ENCODE assay signal across 17 cellular contexts in genomic region chr2:223057545-223057944, GRCh38. TPM values are rescaled to one million over a fixed set of nuclear protein-coding genes. Genes with fewer than 3 reads are reported as not detected.
DNase-seq lines count a peak whose midpoint lies in the region; ATAC-seq and TF ChIP-seq lines count a peak whose summit lies in the region.
"Had no signal": no experiment of that assay in that cellular context is flagged by ENCODE, and none has a peak within 500 bp of the region (broad histone marks: within the 10 kb centered on the region; RNA-seq: fewer than 3 reads in every experiment).

No MANE protein-coding gene starts in this region.

- WGBS in esophagus squamous epithelium, 2 donors, result 65 to 67% methylated on average over 3 of the region's 3 CpGs
- WGBS in thyroid gland, 2 donors, result 67 to 82% methylated on average over 3 of the region's 3 CpGs

- H3K4me1 ChIP-seq in esophagus squamous epithelium (peaks cover 0 to 29% (median 5%) of the 10 kb centered on the region in 3 donors), neural progenitor cell (no peaks in the 10 kb centered on the region), thyroid gland (peaks cover 34 to 43% of the 10 kb centered on the region in 2 donors)
- H3K4me1 ChIP-seq: HAP-1 had no signal

- peak overlapping the region; percentile 69 for H3K27ac Mint-ChIP-seq in neural progenitor cell
- H3K27ac Mint-ChIP-seq: activated CD8-positive, alpha-beta memory T cell treated with anti-CD3 and anti-CD28 coated beads, Interleukin-2, amount 10 ng/mL, durations not matched to agents 7 days and 5 days; activated naive CD4-positive, alpha-beta T cell treated with anti-CD3 and anti-CD28 coated beads for 36 hours; CD4-positive, alpha-beta T cell; memory B cell had no signal

- intact Hi-C loops in esophagus squamous epithelium (cut with DNase I), result no loop called here
- intact Hi-C loops in thyroid gland (cut with DNase I), result loop anchor here (10.0 kb wide), 1 partner anchor 73 kb away; no protein-coding TSS in a partner anchor

- no peaks in the 10 kb centered on the region for H3K27me3 Mint-ChIP-seq in neural progenitor cell (ENCODE audit: insufficient read depth, low read depth)
- H3K27me3 Mint-ChIP-seq: activated CD8-positive, alpha-beta memory T cell treated with anti-CD3 and anti-CD28 coated beads, Interleukin-2, amount 10 ng/mL, durations not matched to agents 7 days and 5 days had no signal

- TF ChIP-seq CTCF in esophagus squamous epithelium (IDR thresholded peaks at IDR 0.05), result no peak
- no peak for TF ChIP-seq CTCF in neural progenitor cell (IDR thresholded peaks at IDR 0.05)
- no peak for TF ChIP-seq CTCF in thyroid gland (IDR thresholded peaks at IDR 0.05)

- H3K4me2 ChIP-seq in neural progenitor cell, result no peak overlapping the region

- TF ChIP-seq POLR2A in esophagus squamous epithelium (IDR thresholded peaks at IDR 0.05), result no peak
- no peak for TF ChIP-seq POLR2A in thyroid gland (IDR thresholded peaks at IDR 0.05)

- H3K9me3 Mint-ChIP-seq in neural progenitor cell, result peaks cover 3% of the 10 kb centered on the region
- H3K9me3 Mint-ChIP-seq: activated naive CD4-positive, alpha-beta T cell treated with anti-CD3 and anti-CD28 coated beads for 36 hours; CD4-positive, alpha-beta T cell; memory B cell had no signal

- H3K9me3 ChIP-seq in esophagus squamous epithelium, result no peaks in the 10 kb centered on the region
- H3K9me3 ChIP-seq in neural progenitor cell (ENCODE audit: low read depth), result no peaks in the 10 kb centered on the region
- H3K9me3 ChIP-seq in thyroid gland, result no peaks in the 10 kb centered on the region
- H3K9me3 ChIP-seq: HAP-1 had no signal

- no peaks in the 10 kb centered on the region for H3F3A ChIP-seq in neural progenitor cell (ENCODE audit: low read depth)

- H3K27me3 ChIP-seq in esophagus squamous epithelium (peaks cover 0 to 7% (median 0%) of the 10 kb centered on the region in 4 donors), neural progenitor cell (no peaks in the 10 kb centered on the region), thyroid gland (no peaks in the 10 kb centered on the region)

- H3K36me3 ChIP-seq in esophagus squamous epithelium (no peaks in the 10 kb centered on the region), neural progenitor cell (no peaks in the 10 kb centered on the region), thyroid gland (no peaks in the 10 kb centered on the region)
- H3K36me3 ChIP-seq: HAP-1 had no signal

- ATAC-seq in GM21529 (IDR thresholded peaks at IDR 0.05; ENCODE audit: unreplicated experiment), result no peak
- ATAC-seq: activated CD8-positive, alpha-beta memory T cell treated with anti-CD3 and anti-CD28 coated beads, Interleukin-2, amount 10 ng/mL, durations not matched to agents 7 days and 5 days had no signal

- H3K36me3 Mint-ChIP-seq in neural progenitor cell, result no peaks in the 10 kb centered on the region
- H3K36me3 Mint-ChIP-seq: activated CD8-positive, alpha-beta memory T cell treated with anti-CD3 and anti-CD28 coated beads, Interleukin-2, amount 10 ng/mL, durations not matched to agents 7 days and 5 days; memory B cell had no signal

- peak overlapping the region; percentile 26 for H2AFZ ChIP-seq in neural progenitor cell (replicated peaks)

- no peaks in the 10 kb centered on the region for H3K79me2 ChIP-seq in neural progenitor cell (ENCODE audit: low read depth)

- no peak overlapping the region for H3K4me3 Mint-ChIP-seq in neural progenitor cell
- H3K4me3 Mint-ChIP-seq: activated CD8-positive, alpha-beta memory T cell treated with anti-CD3 and anti-CD28 coated beads, Interleukin-2, amount 10 ng/mL, durations not matched to agents 7 days and 5 days; activated naive CD4-positive, alpha-beta T cell treated with anti-CD3 and anti-CD28 coated beads for 36 hours; CD4-positive, alpha-beta T cell; memory B cell had no signal

- no peaks in the 10 kb centered on the region for H4K20me1 ChIP-seq in neural progenitor cell (ENCODE audit: low read depth)

- peaks cover 23% of the 10 kb centered on the region for H3K4me1 Mint-ChIP-seq in neural progenitor cell
- H3K4me1 Mint-ChIP-seq: activated CD8-positive, alpha-beta memory T cell treated with anti-CD3 and anti-CD28 coated beads, Interleukin-2, amount 10 ng/mL, durations not matched to agents 7 days and 5 days; memory B cell had no signal

- peak overlapping the region in 3 of 4 donors; percentile 60 to 82 (median 81) for H3K27ac ChIP-seq in esophagus squamous epithelium
- H3K27ac ChIP-seq in neural progenitor cell, result no peak overlapping the region
- peak overlapping the region; percentile 77 to 99 (median 89) for H3K27ac ChIP-seq in thyroid gland
- H3K27ac ChIP-seq: VCaP had no signal

- DNase-seq in NCI-H774 (lab: John Stamatoyannopoulos, UW) (peak; percentile 49), esophagus squamous epithelium (lab: John Stamatoyannopoulos, UW) (no peak), neural progenitor cell (ENCODE audit: low spot score) (no peak), thyroid gland (no peak), NOMO-1 (lab: John Stamatoyannopoulos, UW; ENCODE audit: unreplicated experiment in 2 of 2) (no peak), GM03348 (ENCODE audit: low spot score) (no peak)
- DNase-seq: activated CD8-positive, alpha-beta memory T cell treated with anti-CD3 and anti-CD28 coated beads, Interleukin-2, amount 10 ng/mL, durations not matched to agents 7 days and 5 days; activated naive CD4-positive, alpha-beta T cell treated with anti-CD3 and anti-CD28 coated beads for 36 hours; CD4-positive, alpha-beta T cell; central memory CD4-positive, alpha-beta T cell; NCI-H524; stimulated activated naive CD4-positive, alpha-beta T cell treated with Interleukin-2 at 50 U/mL for 16 hours had no signal

- H3K4me3 ChIP-seq in esophagus squamous epithelium, result no peak overlapping the region
- no peak overlapping the region for H3K4me3 ChIP-seq in neural progenitor cell
- no peak overlapping the region for H3K4me3 ChIP-seq in thyroid gland (replicated peaks in 1 of 3)
- H3K4me3 ChIP-seq: HAP-1 had no signal

- no peak overlapping the region for H3K9ac ChIP-seq in neural progenitor cell

RNA-seq across cellular contexts. Expression of gene KCNE4, which starts 5.6 kb away (rescaled TPM):
- total RNA-seq in esophagus squamous epithelium (under 1 TPM; 0.26 to 0.76 (median 0.35) TPM), neural progenitor cell (ENCODE audit: low replicate concordance) (not detected in 2 replicates), thyroid gland (10 to 100 TPM in 3 of 4 donors, 1 to 10 TPM in 1; 7.8 to 19.6 (median 18.4) TPM)
- total RNA-seq: activated CD8-positive, alpha-beta memory T cell treated with anti-CD3 and anti-CD28 coated beads, Interleukin-2, amount 10 ng/mL, durations not matched to agents 7 days and 5 days; activated naive CD4-positive, alpha-beta T cell treated with anti-CD3 and anti-CD28 coated beads for 36 hours; CD4-positive, alpha-beta T cell; endothelial cell of umbilical vein had no signal
